Comparison of ENCODE assay signal across 25 cellular contexts in the genomic region with DNA sequence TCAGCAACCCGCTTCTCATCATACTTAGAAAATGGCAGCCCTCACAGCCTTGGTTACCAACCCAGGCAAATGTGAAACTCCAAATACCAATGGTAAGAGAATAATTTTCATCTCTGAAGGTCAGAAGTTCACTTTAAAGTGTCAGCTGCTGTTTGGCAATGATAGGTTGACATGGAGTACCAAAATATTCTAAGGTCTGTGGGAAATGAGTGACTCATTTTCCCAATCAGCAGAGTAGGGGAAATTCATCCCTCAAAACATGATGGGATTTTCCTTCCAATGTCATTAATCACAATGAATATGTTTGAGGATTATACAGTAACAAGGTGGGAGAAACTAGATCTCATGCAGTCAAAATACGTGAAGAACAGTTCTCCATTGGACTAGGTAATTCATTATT. TPM values are rescaled to one million over a fixed set of nuclear protein-coding genes. Genes with fewer than 3 reads are reported as not detected.
DNase-seq lines count a peak whose midpoint lies in the region; ATAC-seq, FAIRE-seq and TF ChIP-seq lines count a peak whose summit lies in the region.
"Had no signal": no experiment of that assay in that cellular context is flagged by ENCODE, and none has a peak within 500 bp of the region (broad histone marks: within the 10 kb centered on the region; RNA-seq: fewer than 3 reads in every experiment).

No MANE protein-coding gene starts in this region.

- H3K4me1 ChIP-seq in keratinocyte (ENCODE audit: control insufficient read depth, extremely low read depth, insufficient read depth, low read length) (peaks cover 18% of the 10 kb centered on the region), upper lobe of right lung (no peaks in the 10 kb centered on the region)
- H3K4me1 ChIP-seq: colonic mucosa, lower lobe of right lung, sigmoid colon had no signal

- H3K27ac ChIP-seq in keratinocyte (ENCODE audit: control insufficient read depth, insufficient read depth, low read length) (peak overlapping the region; percentile 20), upper lobe of right lung (no peak overlapping the region)
- H3K27ac ChIP-seq: colonic mucosa, lower lobe of right lung, sigmoid colon, stomach had no signal

- DNase-seq in AG10803 (ENCODE audit: low read depth), result peak; percentile 75
- peak; percentile 89 for DNase-seq in M059J (ENCODE audit: low read depth)
- DNase-seq in bronchial epithelial cell (ENCODE audit: low read depth), result peak; percentile 79
- no peak for DNase-seq in keratinocyte (ENCODE audit: low read depth, low spot score)
- DNase-seq in NCI-H510A (lab: John Stamatoyannopoulos, UW), result no peak
- DNase-seq in NCI-H1105 treated with DMSO at 0.1 percent for 48 hours (lab: John Stamatoyannopoulos, UW), result no peak
- no peak for DNase-seq in retina
- no peak for DNase-seq in upper lobe of right lung
- DNase-seq: activated CD4-positive, alpha-beta T cell treated with anti-CD3 and anti-CD28 coated beads, Interleukin-2, amount 50 U/mL, for 1 hour; activated naive CD4-positive, alpha-beta T cell; activated T-cell treated with anti-CD3 and anti-CD28 coated beads for 4 hours; anterior cingulate cortex; CD8-positive, alpha-beta memory T cell; colonic mucosa; glutamatergic neuron; lower lobe of right lung; MG63; naive B cell; NCI-H187; NCI-H446 treated with DMSO at 0.1 percent for 48 hours; Right ventricle myocardium superior; sigmoid colon; stimulated activated CD4-positive, alpha-beta T cell treated with anti-CD3 and anti-CD28 coated beads, Interleukin-2, amount 100 ng/mL, for 24 hours; stomach; T-cell had no signal

- H3K36me3 ChIP-seq in bronchial epithelial cell (ENCODE audit: control insufficient read depth, insufficient read depth, low read length) (no peaks in the 10 kb centered on the region), keratinocyte (ENCODE audit: control insufficient read depth in 2 of 2, extremely low read depth in 1 of 2, insufficient read depth in 2 of 2, low read length in 2 of 2) (no peaks in the 10 kb centered on the region), upper lobe of right lung (no peaks in the 10 kb centered on the region)
- H3K36me3 ChIP-seq: colonic mucosa, lower lobe of right lung, sigmoid colon, stomach had no signal

- intact Hi-C loops in upper lobe of right lung (cut with DNase I), result no loop called here

- H3K4me3 ChIP-seq in AG10803 (ENCODE audit: low read length), result no peak overlapping the region
- no peak overlapping the region for H3K4me3 ChIP-seq in bronchial epithelial cell (ENCODE audit: low read depth, low read length)
- H3K4me3 ChIP-seq in keratinocyte (ENCODE audit: control insufficient read depth in 2 of 3, extremely low read depth in 1 of 3, insufficient read depth in 2 of 3, low read depth in 1 of 3, low read length in 3 of 3), result no peak overlapping the region
- no peak overlapping the region for H3K4me3 ChIP-seq in upper lobe of right lung
- H3K4me3 ChIP-seq: colonic mucosa, lower lobe of right lung, MG63, sigmoid colon, stomach had no signal

- H2AFZ ChIP-seq in keratinocyte (ENCODE audit: control insufficient read depth, low read length), result peak overlapping the region; percentile 16

- no peaks in the 10 kb centered on the region for H3K9me3 ChIP-seq in keratinocyte (ENCODE audit: control insufficient read depth, low read depth, low read length)
- no peaks in the 10 kb centered on the region for H3K9me3 ChIP-seq in upper lobe of right lung
- H3K9me3 ChIP-seq: colonic mucosa, lower lobe of right lung, sigmoid colon had no signal

- H4K20me1 ChIP-seq in keratinocyte (ENCODE audit: control insufficient read depth, extremely low read depth, insufficient read depth, low read length), result no peaks in the 10 kb centered on the region

- FAIRE-seq in bronchial epithelial cell (lab: Jason Lieb, UNC), result no peak
- peak; percentile 90 for FAIRE-seq in keratinocyte (lab: Jason Lieb, UNC)

- H3K9me1 ChIP-seq in keratinocyte (ENCODE audit: control insufficient read depth, extremely low read depth, insufficient read depth, low read length), result no peaks in the 10 kb centered on the region

- H3K9ac ChIP-seq in keratinocyte (ENCODE audit: control insufficient read depth, extremely low read depth, insufficient read depth, low read length), result no peak overlapping the region

- no peak overlapping the region for H3K4me2 ChIP-seq in keratinocyte (ENCODE audit: control insufficient read depth, extremely low read depth, insufficient read depth, low read depth, low read length)

- ATAC-seq in upper lobe of right lung, result no peak
- ATAC-seq: lower lobe of right lung, T-cell had no signal

- dilution Hi-C loops in keratinocyte (cut with MboI; ENCODE audit: extremely low pct_ligation_motif_present, low sequenced_read_pairs), result no loop called here

- TF ChIP-seq CTCF in AG10803 (conservative IDR thresholded peaks at IDR 0.05; ENCODE audit: low read length) (no peak), bronchial epithelial cell (IDR thresholded peaks at IDR 0.05; ENCODE audit: insufficient read depth, low read length, severe bottlenecking) (no peak), keratinocyte (optimal IDR thresholded peaks at IDR 0.05 in 1 of 3, IDR thresholded peaks at IDR 0.05 in 1 of 3, conservative IDR thresholded peaks at IDR 0.05 in 1 of 3; ENCODE audit: extremely low read depth in 1 of 3, insufficient read depth in 2 of 3, low read length in 3 of 3) (no peak), upper lobe of right lung (IDR thresholded peaks at IDR 0.05) (no peak)

- no peaks in the 10 kb centered on the region for H3K27me3 ChIP-seq in bronchial epithelial cell (ENCODE audit: control insufficient read depth, insufficient read depth, low read length)
- H3K27me3 ChIP-seq in keratinocyte (ENCODE audit: control insufficient read depth, extremely low read depth, insufficient read depth, low read length), result no peaks in the 10 kb centered on the region
- no peaks in the 10 kb centered on the region for H3K27me3 ChIP-seq in upper lobe of right lung
- H3K27me3 ChIP-seq: MG63, sigmoid colon, stomach had no signal

- H3K79me2 ChIP-seq in keratinocyte (ENCODE audit: control insufficient read depth, insufficient read depth, low read length), result no peaks in the 10 kb centered on the region

RNA-seq across cellular contexts. Expression of gene ERBIN, which starts 53.2 kb away (rescaled TPM):
- 76.9 and 98.6 TPM in 2 replicates for total RNA-seq in M059J (2014; rRNA removed; shearing (Covaris generic))
- total RNA-seq in bronchial epithelial cell (46.1 and 55.7 TPM in 2 replicates), upper lobe of right lung (67.0 TPM)
- polyA plus RNA-seq in keratinocyte, result 18.6 to 30.6 TPM (median 24.5 TPM) in 3 replicates
- 158 TPM for polyA plus RNA-seq in keratinocyte (2011; ENCODE audit: low read depth)
- polyA plus RNA-seq in keratinocyte (2011; cell fraction: cytosol; rRNA removed), result 11.0 and 23.4 TPM in 2 replicates
- 21.7 and 29.6 TPM in 2 replicates for polyA plus RNA-seq in keratinocyte (2011; cell fraction: nucleus; rRNA removed)
- 23.8 and 36.9 TPM in 2 replicates for polyA plus RNA-seq in keratinocyte (2012; ENCODE audit: low replicate concordance)
- 14.6 to 72.4 TPM (median 34.0 TPM) in 3 replicates for polyA minus RNA-seq in keratinocyte
- polyA minus RNA-seq in keratinocyte (2011; cell fraction: cytosol; rRNA and poly(A)+ RNA removed), result 51.6 TPM
- 66.5 and 115 TPM in 2 replicates for polyA minus RNA-seq in keratinocyte (2011; cell fraction: nucleus; rRNA and poly(A)+ RNA removed)

Comparison
In these comparisons a context has a peak if more than half of its experiments do, and no peak if none do; other contexts are left out.
1. DNase-seq: peak in AG10803 (single experiment), M059J (single experiment) and bronchial epithelial cell (single experiment); none in keratinocyte (single experiment), NCI-H510A (single experiment), NCI-H1105 treated with DMSO at 0.1 percent for 48 hours (single experiment), retina (single experiment) and upper lobe of right lung (single experiment).